In genomic region chr6:94956910-94957309, GRCh38 we compare ENCODE assay signal across 17 cellular contexts.
A peak's percentile ranks its signal among the peaks of the same experiment; 100 is the strongest.
DNase-seq lines count a peak whose midpoint lies in the region; ATAC-seq and TF ChIP-seq lines count a peak whose summit lies in the region.
"Had no signal": no experiment of that assay in that cellular context is flagged by ENCODE, and none has a peak within 500 bp of the region (broad histone marks: within the 10 kb centered on the region; RNA-seq: fewer than 3 reads in every experiment).

No MANE protein-coding gene starts in this region.

- H3K4me3 ChIP-seq in effector memory CD4-positive, alpha-beta T cell (ENCODE audit: insufficient read depth, low read depth, low read length, poor library complexity, severe bottlenecking) = no peak overlapping the region
- H3K4me3 ChIP-seq in OCI-LY7 (ENCODE audit: low read depth, low read length, poor library complexity, severe bottlenecking) = no peak overlapping the region
- H3K4me3 ChIP-seq: Peyer's patch had no signal

- no peaks in the 10 kb centered on the region for H3K36me3 ChIP-seq in effector memory CD4-positive, alpha-beta T cell (ENCODE audit: control insufficient read depth, insufficient read depth, low read length)
- H3K36me3 ChIP-seq in OCI-LY7 (ENCODE audit: insufficient read depth, low read length) = no peaks in the 10 kb centered on the region
- H3K36me3 ChIP-seq: Peyer's patch had no signal

- no peaks in the 10 kb centered on the region for H3K9me2 ChIP-seq in OCI-LY7 (ENCODE audit: insufficient read depth, low read length)

- H3K4me1 ChIP-seq in effector memory CD4-positive, alpha-beta T cell (ENCODE audit: control insufficient read depth, insufficient read depth, low read length, poor library complexity, severe bottlenecking) = no peaks in the 10 kb centered on the region
- no peaks in the 10 kb centered on the region for H3K4me1 ChIP-seq in OCI-LY7 (ENCODE audit: insufficient read depth, low read length, poor library complexity, severe bottlenecking)
- H3K4me1 ChIP-seq: Peyer's patch had no signal

- CTCF ChIA-PET in OCI-LY7 (lab: Charles Lee; ENCODE audit: unreplicated experiment) = no interaction called here

- no peaks in the 10 kb centered on the region for H3K79me2 ChIP-seq in OCI-LY7 (ENCODE audit: insufficient read depth, low read depth, low read length)

- H3K9me3 Mint-ChIP-seq in activated naive CD8-positive, alpha-beta T cell treated with anti-CD3 and anti-CD28 coated beads, Interleukin-2, amount 10 ng/mL, durations not matched to agents 7 days and 5 days = no peaks in the 10 kb centered on the region
- H3K9me3 Mint-ChIP-seq in activated naive CD8-positive, alpha-beta T cell treated with anti-CD3 and anti-CD28 coated beads, Interleukin-2, amount 50 U/mL, for 24 hours = no peaks in the 10 kb centered on the region
- peaks cover 3% of the 10 kb centered on the region for H3K9me3 Mint-ChIP-seq in glutamatergic neuron (ENCODE audit: unreplicated experiment)

- intact Hi-C loops in OCI-LY7 (cut with micrococcal nuclease; ENCODE audit: unreplicated experiment) = no loop called here

- peak; percentile 54 for ATAC-seq in activated naive CD8-positive, alpha-beta T cell treated with anti-CD3 and anti-CD28 coated beads, Interleukin-2, amount 10 ng/mL, durations not matched to agents 7 days and 5 days (ENCODE audit: low read depth)
- ATAC-seq in activated naive CD8-positive, alpha-beta T cell treated with anti-CD3 and anti-CD28 coated beads, Interleukin-2, amount 50 U/mL, for 24 hours = no peak

- POLR2A ChIA-PET in activated naive CD8-positive, alpha-beta T cell treated with anti-CD3 and anti-CD28 coated beads, Interleukin-2, amount 10 ng/mL, durations not matched to agents 7 days and 5 days (lab: Charles Lee) = no interaction called here
- POLR2A ChIA-PET in OCI-LY7 (lab: Charles Lee) = no interaction called here

- no peak overlapping the region for H3K4me3 Mint-ChIP-seq in activated naive CD8-positive, alpha-beta T cell treated with anti-CD3 and anti-CD28 coated beads, Interleukin-2, amount 10 ng/mL, durations not matched to agents 7 days and 5 days
- no peak overlapping the region for H3K4me3 Mint-ChIP-seq in activated naive CD8-positive, alpha-beta T cell treated with anti-CD3 and anti-CD28 coated beads, Interleukin-2, amount 50 U/mL, for 24 hours
- H3K4me3 Mint-ChIP-seq in glutamatergic neuron (ENCODE audit: unreplicated experiment) = no peak overlapping the region
- H3K4me3 Mint-ChIP-seq: CD14-positive monocyte had no signal

- H3K27me3 ChIP-seq in effector memory CD4-positive, alpha-beta T cell (replicated peaks; ENCODE audit: control insufficient read depth, insufficient read depth, low read length, poor library complexity, severe bottlenecking) = no peaks in the 10 kb centered on the region
- H3K27me3 ChIP-seq: Peyer's patch had no signal

- no peak overlapping the region for H2AFZ ChIP-seq in OCI-LY7 (ENCODE audit: low read length)

- no peak overlapping the region for H3K4me2 ChIP-seq in OCI-LY7 (ENCODE audit: low read length)

- DNase-seq in NCI-H2171 (lab: John Stamatoyannopoulos, UW) (peak; percentile 0), NCI-H2171 treated with DMSO at 0.1 percent for 48 hours (lab: John Stamatoyannopoulos, UW) (no peak), SHP77 (lab: John Stamatoyannopoulos, UW) (peak; percentile 36 to 40), glutamatergic neuron (no peak), OCI-LY7 (ENCODE audit: low spot score) (no peak)
- DNase-seq in activated naive CD8-positive, alpha-beta T cell treated with anti-CD3 and anti-CD28 coated beads, Interleukin-2, amount 10 ng/mL, durations not matched to agents 7 days and 5 days = no peak
- no peak for DNase-seq in activated naive CD8-positive, alpha-beta T cell treated with anti-CD3 and anti-CD28 coated beads, Interleukin-2, amount 50 U/mL, for 24 hours
- no peak for DNase-seq in effector memory CD4-positive, alpha-beta T cell
- DNase-seq: DMS53, H7, Karpas-422, MM.1S, NCI-H1436 treated with DMSO at 0.1 percent for 48 hours, NCI-H510A, Peyer's patch, Right ventricle myocardium superior had no signal

- no peaks in the 10 kb centered on the region for H3K27me3 Mint-ChIP-seq in activated naive CD8-positive, alpha-beta T cell treated with anti-CD3 and anti-CD28 coated beads, Interleukin-2, amount 10 ng/mL, durations not matched to agents 7 days and 5 days
- no peaks in the 10 kb centered on the region for H3K27me3 Mint-ChIP-seq in activated naive CD8-positive, alpha-beta T cell treated with anti-CD3 and anti-CD28 coated beads, Interleukin-2, amount 50 U/mL, for 24 hours
- H3K27me3 Mint-ChIP-seq in glutamatergic neuron (ENCODE audit: unreplicated experiment) = peaks cover 2% of the 10 kb centered on the region

- no peaks in the 10 kb centered on the region for H4K20me1 ChIP-seq in OCI-LY7 (ENCODE audit: insufficient read depth, low read length)

- TF ChIP-seq CTCF in glutamatergic neuron (IDR thresholded peaks at IDR 0.05; ENCODE audit: partially characterized antibody, unreplicated experiment) (no peak), OCI-LY7 (conservative IDR thresholded peaks at IDR 0.05; ENCODE audit: low read length) (no peak)

- H3K9me3 ChIP-seq in effector memory CD4-positive, alpha-beta T cell (ENCODE audit: control insufficient read depth, low read length) = no peaks in the 10 kb centered on the region
- no peaks in the 10 kb centered on the region for H3K9me3 ChIP-seq in OCI-LY7 (ENCODE audit: low read length)
- H3K9me3 ChIP-seq: Peyer's patch had no signal

- no peaks in the 10 kb centered on the region for H3K36me3 Mint-ChIP-seq in activated naive CD8-positive, alpha-beta T cell treated with anti-CD3 and anti-CD28 coated beads, Interleukin-2, amount 10 ng/mL, durations not matched to agents 7 days and 5 days
- no peaks in the 10 kb centered on the region for H3K36me3 Mint-ChIP-seq in activated naive CD8-positive, alpha-beta T cell treated with anti-CD3 and anti-CD28 coated beads, Interleukin-2, amount 50 U/mL, for 24 hours (ENCODE audit: low read depth)
- H3K36me3 Mint-ChIP-seq in glutamatergic neuron (ENCODE audit: unreplicated experiment) = no peaks in the 10 kb centered on the region
- H3K36me3 Mint-ChIP-seq: CD14-positive monocyte had no signal

- H3K27ac Mint-ChIP-seq in activated naive CD8-positive, alpha-beta T cell treated with anti-CD3 and anti-CD28 coated beads, Interleukin-2, amount 10 ng/mL, durations not matched to agents 7 days and 5 days = no peak overlapping the region
- no peak overlapping the region for H3K27ac Mint-ChIP-seq in activated naive CD8-positive, alpha-beta T cell treated with anti-CD3 and anti-CD28 coated beads, Interleukin-2, amount 50 U/mL, for 24 hours
- H3K27ac Mint-ChIP-seq in glutamatergic neuron (ENCODE audit: unreplicated experiment) = no peak overlapping the region
- H3K27ac Mint-ChIP-seq: CD14-positive monocyte had no signal

- no peaks in the 10 kb centered on the region for H3K4me1 Mint-ChIP-seq in activated naive CD8-positive, alpha-beta T cell treated with anti-CD3 and anti-CD28 coated beads, Interleukin-2, amount 10 ng/mL, durations not matched to agents 7 days and 5 days
- no peaks in the 10 kb centered on the region for H3K4me1 Mint-ChIP-seq in activated naive CD8-positive, alpha-beta T cell treated with anti-CD3 and anti-CD28 coated beads, Interleukin-2, amount 50 U/mL, for 24 hours
- H3K4me1 Mint-ChIP-seq in glutamatergic neuron (ENCODE audit: low read depth, unreplicated experiment) = peaks cover 9% of the 10 kb centered on the region
- H3K4me1 Mint-ChIP-seq: CD14-positive monocyte had no signal

- no TSS peak for BruUV-seq in OCI-LY7 (replicated peaks; lab: Mats Ljungman, UMichigan)

- H3K27ac ChIP-seq in effector memory CD4-positive, alpha-beta T cell (ENCODE audit: insufficient read depth, low read length, poor library complexity, severe bottlenecking) = no peak overlapping the region
- H3K27ac ChIP-seq in OCI-LY7 (ENCODE audit: low read depth, low read length, poor library complexity, severe bottlenecking) = no peak overlapping the region
- H3K27ac ChIP-seq: Peyer's patch had no signal

Comparison
In these comparisons a context has a peak if more than half of its experiments do, and no peak if none do; other contexts are left out.
1. DNase-seq: peak in NCI-H2171 (single experiment) and SHP77 (2 of 2); none in NCI-H2171 treated with DMSO at 0.1 percent for 48 hours (single experiment), activated naive CD8-positive, alpha-beta T cell treated with anti-CD3 and anti-CD28 coated beads, Interleukin-2, amount 10 ng/mL, durations not matched to agents 7 days and 5 days (single experiment), activated naive CD8-positive, alpha-beta T cell treated with anti-CD3 and anti-CD28 coated beads, Interleukin-2, amount 50 U/mL, for 24 hours (single experiment), effector memory CD4-positive, alpha-beta T cell (0 of 3), glutamatergic neuron (single experiment) and OCI-LY7 (single experiment).